ENCODE assay signal across 16 cellular contexts in genomic region chrX:11886745-11887144, GRCh38.
A peak's percentile ranks its signal among the peaks of the same experiment; 100 is the strongest.
DNase-seq lines count a peak whose midpoint lies in the region; ATAC-seq, FAIRE-seq and TF ChIP-seq lines count a peak whose summit lies in the region.
"Had no signal": no experiment of that assay in that cellular context is flagged by ENCODE, and none has a peak within 500 bp of the region (broad histone marks: within the 10 kb centered on the region; RNA-seq: fewer than 3 reads in every experiment).

No MANE protein-coding gene starts in this region.

- no peak for ATAC-seq in IMR-90 (ENCODE audit: low read depth)
- ATAC-seq: GM12878 had no signal

- WGBS in IMR-90 (ENCODE audit: extremely low coverage in 2 of 2, insufficient read length in 1 of 2), 2 experiments = no CpG with 5 or more reads among the region's 1 CpG
- WGBS in H9 (ENCODE audit: extremely low coverage, insufficient read length, low lambda C conversion rate) = no CpG with 5 or more reads among the region's 1 CpG

- no peaks in the 10 kb centered on the region for H3K9me3 ChIP-seq in IMR-90 (ENCODE audit: control insufficient read depth, insufficient read depth, low read length)
- no peaks in the 10 kb centered on the region for H3K9me3 ChIP-seq in H9 (ENCODE audit: control insufficient read depth, low read depth, low read length)

- H3K14ac ChIP-seq in IMR-90 (replicated peaks; ENCODE audit: low read depth, low read length) = no peak overlapping the region
- no peak overlapping the region for H3K14ac ChIP-seq in H9 (ENCODE audit: insufficient read depth, low read length)

- H3K23ac ChIP-seq in IMR-90 (ENCODE audit: low read depth, low read length) (no peak overlapping the region), H9 (ENCODE audit: insufficient read length, low read depth, low read length) (no peak overlapping the region)

- H3K79me1 ChIP-seq in IMR-90 (ENCODE audit: low read depth in 1 of 2, low read length in 2 of 2) (no peaks in the 10 kb centered on the region), H9 (ENCODE audit: insufficient read depth, low read depth, low read length, poor library complexity, severe bottlenecking) (no peaks in the 10 kb centered on the region)

- no peaks in the 10 kb centered on the region for H3K23me2 ChIP-seq in H9 (ENCODE audit: insufficient read length, low read depth, low read length, poor library complexity, severe bottlenecking)

- peaks cover 53 to 55% of the 10 kb centered on the region in 2 experiments for H3K9me3 Mint-ChIP-seq in H9
- H3K9me3 Mint-ChIP-seq: activated CD4-positive, alpha-beta memory T cell treated with anti-CD3 and anti-CD28 coated beads, Interleukin-2, amount 10 ng/mL, durations not matched to agents 7 days and 5 days had no signal

- intact Hi-C loops in IMR-90 (cut with micrococcal nuclease) = no loop called here

- H3K9ac ChIP-seq in IMR-90 (ENCODE audit: low read depth, low read length) = no peak overlapping the region
- no peak overlapping the region for H3K9ac ChIP-seq in H9 (ENCODE audit: extremely low read depth, insufficient read length, low read length)

- H2BK12ac ChIP-seq in H9 (ENCODE audit: insufficient read length, low read depth, low read length) = no peak overlapping the region

- H3K18ac ChIP-seq in IMR-90 (ENCODE audit: low read depth, low read length) (no peak overlapping the region), H9 (ENCODE audit: insufficient read length, low read depth, low read length) (no peak overlapping the region)

- H3K4me3 Mint-ChIP-seq in H9 = no peak overlapping the region
- H3K4me3 Mint-ChIP-seq: activated CD4-positive, alpha-beta memory T cell treated with anti-CD3 and anti-CD28 coated beads, Interleukin-2, amount 10 ng/mL, durations not matched to agents 7 days and 5 days; mesothelial cell of epicardium had no signal

- H2BK15ac ChIP-seq in IMR-90 (ENCODE audit: low read depth, low read length) (no peak overlapping the region), H9 (ENCODE audit: low read depth, low read length) (no peak overlapping the region)

- H3K4me3 ChIP-seq in IMR-90 (ENCODE audit: insufficient read depth, low read depth, low read length) = no peak overlapping the region
- H3K4me3 ChIP-seq in fibroblast of the aortic adventitia (ENCODE audit: low read depth, low read length) = no peak overlapping the region
- H3K4me3 ChIP-seq: GM12878 had no signal

- no peak overlapping the region for H4K91ac ChIP-seq in IMR-90 (ENCODE audit: insufficient read depth, low read depth, low read length)
- no peak overlapping the region for H4K91ac ChIP-seq in H9 (ENCODE audit: insufficient read length, low read depth, low read length)

- no peak overlapping the region for H2BK20ac ChIP-seq in IMR-90 (ENCODE audit: low read depth, low read length)
- no peak overlapping the region for H2BK20ac ChIP-seq in H9 (ENCODE audit: low read depth, low read length, poor library complexity, severe bottlenecking)

- no peak for FAIRE-seq in HTR-8/SVneo (lab: Jason Lieb, UNC)
- FAIRE-seq: G401.6, GM12878 had no signal

- H3K9me1 ChIP-seq in IMR-90 (ENCODE audit: insufficient read depth, low read length) = no peaks in the 10 kb centered on the region

- no peak overlapping the region for H3K56ac ChIP-seq in IMR-90 (ENCODE audit: extremely low read depth, insufficient read depth, low read length)
- no peak overlapping the region for H3K56ac ChIP-seq in H9 (ENCODE audit: insufficient read length, low read depth, low read length)

- H3K36me3 ChIP-seq in IMR-90 (ENCODE audit: control insufficient read depth, insufficient read depth, low read length) = no peaks in the 10 kb centered on the region

- CTCF ChIA-PET in IMR-90 (lab: Yijun Ruan, JAX) = no interaction called here

- H2AK5ac ChIP-seq in IMR-90 (ENCODE audit: low read depth, low read length) (no peak overlapping the region), H9 (ENCODE audit: insufficient read length, low read length) (no peak overlapping the region)

- in situ Hi-C loops in IMR-90 (cut with MboI; ENCODE audit: low sequenced_read_pairs) = no loop called here

- H2BK120ac ChIP-seq in IMR-90 (ENCODE audit: low read depth, low read length) (no peak overlapping the region), H9 (ENCODE audit: low read depth, low read length, poor library complexity, severe bottlenecking) (no peak overlapping the region)

- H4K5ac ChIP-seq in IMR-90 (ENCODE audit: low read depth, low read length) = no peak overlapping the region
- no peak overlapping the region for H4K5ac ChIP-seq in H9 (ENCODE audit: insufficient read length, low read depth, low read length)

- H3K27ac ChIP-seq in IMR-90 (ENCODE audit: insufficient read depth, low read length) (no peak overlapping the region), H9 (ENCODE audit: insufficient read length, low read depth, low read length) (no peak overlapping the region)
- H3K27ac ChIP-seq: HL-60 had no signal

- no peak overlapping the region for H3T11ph ChIP-seq in H9 (ENCODE audit: low read length)

- no TSS peak for BruUV-seq in IMR-90 (replicated peaks; lab: Mats Ljungman, UMichigan)

- no peaks in the 10 kb centered on the region for H3K4me1 ChIP-seq in IMR-90 (ENCODE audit: control insufficient read depth, insufficient read depth, low read length)
- H3K4me1 ChIP-seq in H9 (ENCODE audit: insufficient read depth, low read length) = no peaks in the 10 kb centered on the region

- H3K27me3 Mint-ChIP-seq in H9 (ENCODE audit: low read depth) = no peaks in the 10 kb centered on the region
- H3K27me3 Mint-ChIP-seq: activated CD4-positive, alpha-beta memory T cell treated with anti-CD3 and anti-CD28 coated beads, Interleukin-2, amount 10 ng/mL, durations not matched to agents 7 days and 5 days had no signal

- peaks cover 3% of the 10 kb centered on the region in 2 experiments; a peak in 2 of 4 replicates for H3K4me1 Mint-ChIP-seq in H9
- H3K4me1 Mint-ChIP-seq: activated CD4-positive, alpha-beta memory T cell treated with anti-CD3 and anti-CD28 coated beads, Interleukin-2, amount 10 ng/mL, durations not matched to agents 7 days and 5 days; mesothelial cell of epicardium had no signal

- no peak overlapping the region for H3K4me2 ChIP-seq in IMR-90 (ENCODE audit: low read depth, low read length)
- H3K4me2 ChIP-seq in H9 (ENCODE audit: insufficient read depth, insufficient read length, low read length) = no peak overlapping the region

- no peak for TF ChIP-seq POLR2A in IMR-90 (IDR thresholded peaks at IDR 0.05; ENCODE audit: low read depth, low read length)

- DNase-seq in A172 (ENCODE audit: low spot score) (peak; percentile 41), IMR-90 (peak; percentile 0), amniotic epithelial cell (ENCODE audit: low read depth) (peak; percentile 79), fibroblast of the aortic adventitia (ENCODE audit: low read depth) (peak; percentile 18), H9 (no peak), NCI-H526 treated with DMSO at 0.1 percent for 48 hours (lab: John Stamatoyannopoulos, UW) (no peak), AG08396 (ENCODE audit: low spot score) (no peak), HTR-8/SVneo (ENCODE audit: insufficient read length, low spot score) (no peak)
- DNase-seq: activated CD4-positive, alpha-beta memory T cell treated with anti-CD3 and anti-CD28 coated beads, Interleukin-2, amount 10 ng/mL, durations not matched to agents 7 days and 5 days; erythroblast; islet precursor cell; retina had no signal

- no peaks in the 10 kb centered on the region for H3K79me2 ChIP-seq in H9 (ENCODE audit: insufficient read depth, low read length)

- H4K8ac ChIP-seq in IMR-90 (ENCODE audit: low read depth in 2 of 2, low read length in 2 of 2) = no peak overlapping the region
- no peak overlapping the region for H4K8ac ChIP-seq in H9 (replicated peaks; ENCODE audit: insufficient read length, low read depth, low read length)

- H4K20me1 ChIP-seq in IMR-90 (ENCODE audit: insufficient read depth, low read length) (no peaks in the 10 kb centered on the region), H9 (ENCODE audit: control insufficient read depth, insufficient read depth, insufficient read length) (no peaks in the 10 kb centered on the region)

- H3K27me3 ChIP-seq in IMR-90 (ENCODE audit: control insufficient read depth, insufficient read depth, low read length) (no peaks in the 10 kb centered on the region), H9 (ENCODE audit: insufficient read depth, low read length) (no peaks in the 10 kb centered on the region)

- POLR2A ChIA-PET in IMR-90 (lab: Charles Lee; ENCODE audit: unreplicated experiment) = no interaction called here

- TF ChIP-seq RAD21 in IMR-90 (IDR thresholded peaks at IDR 0.05; ENCODE audit: low read length) = no peak

- H2AFZ ChIP-seq in IMR-90 (replicated peaks; ENCODE audit: low read length, poor library complexity) (no peak overlapping the region), H9 (ENCODE audit: low read length) (no peak overlapping the region)

- H2AK9ac ChIP-seq in IMR-90 (replicated peaks; ENCODE audit: low read depth, low read length, poor library complexity) = no peak overlapping the region

- H3K36me3 Mint-ChIP-seq in H9 (ENCODE audit: insufficient read depth in 1 of 3, low read depth in 3 of 3) = peaks cover 0 to 3% (median 0%) of the 10 kb centered on the region in 3 experiments; a peak in 2 of 7 replicates
- H3K36me3 Mint-ChIP-seq: mesothelial cell of epicardium had no signal

- H3K4ac ChIP-seq in IMR-90 (ENCODE audit: low read depth, low read length) = no peak overlapping the region
- H3K4ac ChIP-seq in H9 (ENCODE audit: low read depth, low read length) = no peak overlapping the region

- TF ChIP-seq CTCF in IMR-90 (conservative IDR thresholded peaks at IDR 0.05; ENCODE audit: low read depth, low read length) (no peak), fibroblast of the aortic adventitia (IDR thresholded peaks at IDR 0.05; ENCODE audit: insufficient read depth, low read length) (no peak), H9 (conservative IDR thresholded peaks at IDR 0.05) (no peak)

- H2BK5ac ChIP-seq in IMR-90 (ENCODE audit: low read depth, low read length, poor library complexity, severe bottlenecking) (no peak overlapping the region), H9 (ENCODE audit: insufficient read length, low read length) (no peak overlapping the region)

- dilution Hi-C loops in IMR-90 (cut with HindIII; ENCODE audit: low sequenced_read_pairs, unreplicated experiment) = no loop called here

- H3K27ac Mint-ChIP-seq in H9 = no peak overlapping the region
- H3K27ac Mint-ChIP-seq: activated CD4-positive, alpha-beta memory T cell treated with anti-CD3 and anti-CD28 coated beads, Interleukin-2, amount 10 ng/mL, durations not matched to agents 7 days and 5 days; mesothelial cell of epicardium had no signal

TF ChIP-seq in IMR-90, 13 proteins besides CTCF, POLR2A, EP300 and RAD21 (continues in another document):
- TF ChIP-seq MXI1 (IDR thresholded peaks at IDR 0.05; ENCODE audit: borderline replicate concordance, low read depth, low read length) (no peak), CHD1 (IDR thresholded peaks at IDR 0.05; ENCODE audit: low read depth, low read length) (no peak), MAZ (IDR thresholded peaks at IDR 0.05; ENCODE audit: borderline replicate concordance, low read depth, low read length) (no peak)

Comparison
In these comparisons a context has a peak if more than half of its experiments do, and no peak if none do; other contexts are left out.
1. DNase-seq: peak in A172 (single experiment), IMR-90 (single experiment), amniotic epithelial cell (single experiment) and fibroblast of the aortic adventitia (single experiment); none in H9 (single experiment), NCI-H526 treated with DMSO at 0.1 percent for 48 hours (single experiment), AG08396 (single experiment) and HTR-8/SVneo (single experiment).